22 cellular contexts compared by ENCODE assay signal in genomic region chr20:48064929-48065328, GRCh38.
DNase-seq lines count a peak whose midpoint lies in the region; ATAC-seq, FAIRE-seq and TF ChIP-seq lines count a peak whose summit lies in the region.
"Had no signal": no experiment of that assay in that cellular context is flagged by ENCODE, and none has a peak within 500 bp of the region (broad histone marks: within the 10 kb centered on the region; RNA-seq: fewer than 3 reads in every experiment).

No MANE protein-coding gene starts in this region.

- no peak overlapping the region for H3K4me3 ChIP-seq in fibroblast of lung (replicated peaks in 1 of 4; ENCODE audit: control extremely low read depth in 1 of 4, insufficient read depth in 1 of 4, low read depth in 3 of 4, low read length in 4 of 4)
- H3K4me3 ChIP-seq in trophoblast cell (ENCODE audit: low read depth, low read length) = no peak overlapping the region
- H3K4me3 ChIP-seq: cardiac muscle cell, neural progenitor cell, SK-N-MC had no signal

- WGBS in trophoblast cell (ENCODE audit: extremely low coverage, insufficient coverage, insufficient read length) = no CpG with 5 or more reads among the region's 4 CpGs

- no peak overlapping the region for H2BK120ac ChIP-seq in trophoblast cell (ENCODE audit: insufficient read depth, low read length, poor library complexity)

- H3K4me2 ChIP-seq in fibroblast of lung (ENCODE audit: extremely low read depth, insufficient read depth, low read length) (no peak overlapping the region), trophoblast cell (ENCODE audit: low read length) (no peak overlapping the region)
- H3K4me2 ChIP-seq: neural progenitor cell had no signal

- H3K4me1 ChIP-seq in fibroblast of lung (ENCODE audit: control insufficient read depth, extremely low read depth, insufficient read depth, low read length) = no peaks in the 10 kb centered on the region
- H3K4me1 ChIP-seq in trophoblast cell (ENCODE audit: control insufficient read depth in 1 of 2, insufficient read depth in 2 of 2, low read length in 2 of 2) = peaks cover 0 to 3% of the 10 kb centered on the region in 2 experiments
- H3K4me1 ChIP-seq: neural progenitor cell had no signal

- H3K79me2 ChIP-seq in fibroblast of lung (ENCODE audit: control insufficient read depth, insufficient read depth, low read length) (no peaks in the 10 kb centered on the region), trophoblast cell (ENCODE audit: control insufficient read depth, insufficient read depth, low read length, poor library complexity) (no peaks in the 10 kb centered on the region)

- no peak overlapping the region for H2AK5ac ChIP-seq in trophoblast cell (ENCODE audit: low read length)

- H3K23ac ChIP-seq in trophoblast cell (ENCODE audit: low read length) = no peak overlapping the region

- H3K9me3 ChIP-seq in fibroblast of lung (ENCODE audit: control insufficient read depth, insufficient read depth, low read depth, low read length) (no peaks in the 10 kb centered on the region), trophoblast cell (ENCODE audit: insufficient read depth, low read depth, low read length) (peaks cover 3% of the 10 kb centered on the region)

- H4K91ac ChIP-seq in trophoblast cell (ENCODE audit: low read depth, low read length) = no peak overlapping the region

- H4K12ac ChIP-seq in trophoblast cell (ENCODE audit: low read depth, low read length) = no peak overlapping the region

- H3K27me3 ChIP-seq in fibroblast of lung (ENCODE audit: control insufficient read depth, insufficient read depth, low read length) (no peaks in the 10 kb centered on the region), trophoblast cell (ENCODE audit: insufficient read depth, low read length) (no peaks in the 10 kb centered on the region)
- H3K27me3 ChIP-seq: cardiac muscle cell, neural progenitor cell had no signal

- FAIRE-seq in RCC 7860 (lab: Jason Lieb, UNC) = peak; percentile 91
- FAIRE-seq: GM18507 had no signal

- H3K9ac ChIP-seq in fibroblast of lung (ENCODE audit: insufficient read depth, low read length) = no peak overlapping the region
- H3K9ac ChIP-seq in trophoblast cell (ENCODE audit: low read length) = no peak overlapping the region
- H3K9ac ChIP-seq: neural progenitor cell had no signal

- intact Hi-C loops in left ventricle myocardium superior (cut with micrococcal nuclease) = no loop called here

- DNase-seq in EH (ENCODE audit: low read depth) = peak; percentile 96
- no peak for DNase-seq in RCC 7860 (ENCODE audit: low spot score)
- peak; percentile 2 to 78 for DNase-seq in fibroblast of lung (ENCODE audit: low read depth in 2 of 2)
- DNase-seq in trophoblast cell = peak; percentile 93 to 99
- DNase-seq in left ventricle myocardium superior = no peak
- no peak for DNase-seq in omental fat pad (ENCODE audit: low spot score)
- DNase-seq in occipital lobe (lab: John Stamatoyannopoulos, UW) = no peak
- DNase-seq: activated CD4-positive, alpha-beta T cell treated with anti-CD3 and anti-CD28 coated beads for 1 hour; activated CD8-positive, alpha-beta memory T cell treated with anti-CD3 and anti-CD28 coated beads, Interleukin-2, amount 50 U/mL, for 48 hours; activated naive CD4-positive, alpha-beta T cell treated with anti-CD3 and anti-CD28 coated beads for 36 hours; DMS 273 treated with DMSO at 0.1 percent for 48 hours; effector CD8-positive, alpha-beta T cell; H9; MM.1S; NCI-H187; NCI-H446 treated with DMSO at 0.1 percent for 48 hours; retina had no signal

- no peak overlapping the region for H3K18ac ChIP-seq in trophoblast cell (ENCODE audit: low read length)

- H2BK5ac ChIP-seq in trophoblast cell (ENCODE audit: low read depth, low read length, poor library complexity) = no peak overlapping the region

- no peak overlapping the region for H4K8ac ChIP-seq in trophoblast cell (ENCODE audit: low read depth, low read length)

- H3K79me1 ChIP-seq in trophoblast cell (ENCODE audit: low read length) = no peaks in the 10 kb centered on the region

- H3K27ac ChIP-seq in fibroblast of lung (ENCODE audit: insufficient read depth, low read length) (no peak overlapping the region), trophoblast cell (ENCODE audit: low read depth, low read length) (no peak overlapping the region)
- H3K27ac ChIP-seq: cardiac muscle cell, neural progenitor cell, SK-N-MC had no signal

- H3K14ac ChIP-seq in trophoblast cell (ENCODE audit: low read length) = no peak overlapping the region

- TF ChIP-seq CTCF in fibroblast of lung (conservative IDR thresholded peaks at IDR 0.05 in 1 of 2, IDR thresholded peaks at IDR 0.05 in 1 of 2; ENCODE audit: low read depth in 1 of 2, low read length in 2 of 2) (no peak), omental fat pad (IDR thresholded peaks at IDR 0.05) (no peak)

- no peak overlapping the region for H3K4ac ChIP-seq in trophoblast cell (ENCODE audit: low read depth, low read length)

- H3K36me3 ChIP-seq in fibroblast of lung (ENCODE audit: control insufficient read depth, insufficient read depth, low read length) = no peaks in the 10 kb centered on the region
- no peaks in the 10 kb centered on the region for H3K36me3 ChIP-seq in trophoblast cell (ENCODE audit: control insufficient read depth in 1 of 2, insufficient read depth in 2 of 2, low read length in 2 of 2)
- H3K36me3 ChIP-seq: cardiac muscle cell, neural progenitor cell had no signal

- no peak overlapping the region for H2BK12ac ChIP-seq in trophoblast cell (ENCODE audit: low read length)

- no peak overlapping the region for H2AFZ ChIP-seq in fibroblast of lung (ENCODE audit: low read length)
- no peak overlapping the region for H2AFZ ChIP-seq in trophoblast cell (ENCODE audit: insufficient read depth, low read length, poor library complexity)
- H2AFZ ChIP-seq: neural progenitor cell had no signal

- H4K20me1 ChIP-seq in fibroblast of lung (ENCODE audit: control insufficient read depth, extremely low read depth, insufficient read depth, low read length) = no peaks in the 10 kb centered on the region

- ATAC-seq in left ventricle myocardium superior = no peak
- no peak for ATAC-seq in omental fat pad (ENCODE audit: low FRiP score)
- no peak for ATAC-seq in HG02623 (IDR thresholded peaks at IDR 0.05; ENCODE audit: unreplicated experiment)

Comparison
In these comparisons a context has a peak if more than half of its experiments do, and no peak if none do; other contexts are left out.
1. DNase-seq: peak in EH (single experiment), fibroblast of lung (2 of 2) and trophoblast cell (2 of 2); none in RCC 7860 (single experiment), left ventricle myocardium superior (single experiment), omental fat pad (single experiment) and occipital lobe (single experiment).